ENCODE assay signal across 8 cellular contexts in genomic region chr7:96708872-96709271, GRCh38. TPM values are rescaled to one million over a fixed set of nuclear protein-coding genes. Genes with fewer than 3 reads are reported as not detected.
DNase-seq lines count a peak whose midpoint lies in the region; ATAC-seq and TF ChIP-seq lines count a peak whose summit lies in the region.

No MANE protein-coding gene starts in this region.

- H3K4me2 ChIP-seq in Karpas-422 (ENCODE audit: low read depth, low read length, poor library complexity, severe bottlenecking), result peak overlapping the region; percentile 86

- TF ChIP-seq CTCF in heart left ventricle (IDR thresholded peaks at IDR 0.05) (no peak), neutrophil (IDR thresholded peaks at IDR 0.05) (no peak)

- H3K4me3 ChIP-seq in heart left ventricle (peak overlapping the region; percentile 61 to 99 (median 90)), Karpas-422 (ENCODE audit: low read length) (peak overlapping the region; percentile 76), ectodermal cell (ENCODE audit: insufficient read depth, low read depth, low read length) (peak overlapping the region; percentile 90), neutrophil (ENCODE audit: low read depth in 1 of 2, low read length in 1 of 2) (peak overlapping the region; percentile 68 to 77)

- intact Hi-C loops in heart left ventricle (cut with DNase I), result loop anchor here in 4 of 10 donors (5.0 to 10.0 kb wide), 3 partner anchors 294 to 387 kb away; partner anchors contain the start of gene SLC25A13 (in 4 of the 4)
- intact Hi-C loops in Right ventricle myocardium superior (cut with DNase I), result no loop called here

- H3K79me2 ChIP-seq in Karpas-422 (ENCODE audit: low read length), result peaks cover 57% of the 10 kb centered on the region

- H3K27me3 ChIP-seq in heart left ventricle (no peaks in the 10 kb centered on the region), Karpas-422 (ENCODE audit: low read length) (no peaks in the 10 kb centered on the region), ectodermal cell (ENCODE audit: control insufficient read depth, insufficient read depth, low read length, poor library complexity, severe bottlenecking) (no peaks in the 10 kb centered on the region), neutrophil (peaks cover 19% of the 10 kb centered on the region)

- H2AFZ ChIP-seq in Karpas-422 (ENCODE audit: low read length), result 0 out of 2 replicates have a peak overlapping the region, but pooled peaks have one; percentile 88

- 45 to 57% (median 52%) methylated on average over 5 of the region's 5 CpGs for WGBS in heart left ventricle, 4 donors
- WGBS in ectodermal cell, 2 experiments, result 77 to 88% methylated on average over 4 to 5 of the region's 5 CpGs

- TF ChIP-seq POLR2A in heart left ventricle (IDR thresholded peaks at IDR 0.05), result no peak

- H3K9me3 ChIP-seq in heart left ventricle (peaks cover 0 to 8% (median 0%) of the 10 kb centered on the region in 12 donors), Karpas-422 (ENCODE audit: low read length) (peaks cover 4% of the 10 kb centered on the region; the same call in 1 of the 2 replicates), ectodermal cell (ENCODE audit: control insufficient read depth, low read length) (no peaks in the 10 kb centered on the region), neutrophil (peaks cover 6% of the 10 kb centered on the region)

- H3K36me3 ChIP-seq in heart left ventricle, result peaks cover 0 to 22% (median 14%) of the 10 kb centered on the region in 9 donors
- peaks cover 32% of the 10 kb centered on the region for H3K36me3 ChIP-seq in Karpas-422 (ENCODE audit: insufficient read depth, low read length)
- H3K36me3 ChIP-seq in ectodermal cell (ENCODE audit: control insufficient read depth, insufficient read depth, low read length), result no peaks in the 10 kb centered on the region
- no peaks in the 10 kb centered on the region for H3K36me3 ChIP-seq in neutrophil

- peak overlapping the region; percentile 88 for H3K9ac ChIP-seq in Karpas-422 (ENCODE audit: low read length)

- peaks cover 6 to 32% (median 23%) of the 10 kb centered on the region in 12 donors for H3K4me1 ChIP-seq in heart left ventricle
- H3K4me1 ChIP-seq in Karpas-422 (ENCODE audit: low read length), result peaks cover 19% of the 10 kb centered on the region
- peaks cover 5% of the 10 kb centered on the region for H3K4me1 ChIP-seq in ectodermal cell (ENCODE audit: control insufficient read depth, insufficient read depth, low read length)
- peaks cover 10 to 12% of the 10 kb centered on the region in 2 experiments for H3K4me1 ChIP-seq in neutrophil (ENCODE audit: control insufficient read depth in 1 of 2, insufficient read depth in 1 of 2, low read depth in 1 of 2, low read length in 1 of 2)

- H3K27ac ChIP-seq in heart left ventricle (peak overlapping the region in 9 of 12 donors; percentile 84 to 93 (median 90)), Karpas-422 (ENCODE audit: low read length) (no peak overlapping the region), ectodermal cell (ENCODE audit: insufficient read depth, low read depth, low read length, poor library complexity, severe bottlenecking) (no peak overlapping the region), neutrophil (no peak overlapping the region)

- H3K9me2 ChIP-seq in Karpas-422 (replicated peaks; ENCODE audit: insufficient read depth, low read length), result no peaks in the 10 kb centered on the region

- DNase-seq in heart left ventricle (no peak), Right ventricle myocardium superior (no peak), Karpas-422 (no peak), NCI-H2196 treated with DMSO at 0.1 percent for 48 hours (lab: John Stamatoyannopoulos, UW; ENCODE audit: unreplicated experiment) (no peak), GM03348 (ENCODE audit: low spot score) (no peak)
- no peak for DNase-seq in stimulated activated CD4-positive, alpha-beta T cell treated with anti-CD3 and anti-CD28 coated beads, Interleukin-15, amount 100 ng/mL, for 24 hours

- no peaks in the 10 kb centered on the region; the same call in 1 of the 2 replicates for H4K20me1 ChIP-seq in Karpas-422 (ENCODE audit: insufficient read depth, low read depth, low read length)

- ATAC-seq in heart left ventricle (no peak), Right ventricle myocardium superior (ENCODE audit: poor library complexity) (no peak)

RNA-seq across cellular contexts. Expression of gene SEM1, which starts 0.8 kb away (rescaled TPM):
- total RNA-seq in heart left ventricle, result 10 to 100 TPM; 25.5 to 66.2 (median 42.5) TPM
- polyA plus RNA-seq in heart left ventricle, result 100 to 1,000 TPM in 1 of 2 donors, 10 to 100 TPM in 1; 71.8 to 157 TPM
- total RNA-seq in Right ventricle myocardium superior, result 43.9 TPM
- total RNA-seq in Karpas-422 (2014; rRNA removed; shearing (Covaris generic); ENCODE audit: low replicate concordance), result 45.8 and 209 TPM in 2 replicates
- polyA plus RNA-seq in ectodermal cell (2013, experiment 1 of 4), result 253 TPM
- polyA plus RNA-seq in ectodermal cell (2013, experiment 2 of 4), result 239 TPM
- polyA plus RNA-seq in ectodermal cell (2013, experiment 3 of 4), result 204 TPM
- polyA plus RNA-seq in ectodermal cell (2013, experiment 4 of 4), result 226 TPM

Comparison
In these comparisons a context has a peak if more than half of its experiments do, and no peak if none do; other contexts are left out.
1. H3K27ac ChIP-seq: peak in heart left ventricle (9 of 12); none in Karpas-422 (single experiment), ectodermal cell (single experiment) and neutrophil (single experiment).
2. Peak in every context shown above with its lines, with median percentiles within 50 percentile points of each other: H3K4me3 ChIP-seq.